Comparison of ENCODE assay signal across 8 cellular contexts in genomic region chr4:82900016-82900334, GRCh38. TPM values are rescaled to one million over a fixed set of nuclear protein-coding genes. Genes with fewer than 3 reads are reported as not detected.
DNase-seq lines count a peak whose midpoint lies in the region; ATAC-seq, FAIRE-seq and TF ChIP-seq lines count a peak whose summit lies in the region.

No MANE protein-coding gene starts in this region.

- no peak for DNase-seq in BE2C
- no peak for DNase-seq in HL-60 (ENCODE audit: low read depth in 1 of 2, low spot score in 1 of 2)
- no peak for DNase-seq in kidney
- DNase-seq in upper lobe of right lung = no peak
- DNase-seq in cerebellum (ENCODE audit: low spot score) = no peak
- no peak for DNase-seq in EL

- H3K4me1 ChIP-seq in BE2C (no peaks in the 10 kb centered on the region), kidney (ENCODE audit: control insufficient read depth in 1 of 2, insufficient read depth in 1 of 2, low read depth in 1 of 2, low read length in 2 of 2) (peaks cover 3 to 8% of the 10 kb centered on the region in 2 donors), upper lobe of right lung (peaks cover 29% of the 10 kb centered on the region)

- intact Hi-C loops in kidney (cut with DNase I) (no loop called here), upper lobe of right lung (cut with DNase I) (no loop called here)

- no peak for FAIRE-seq in kidney (lab: Jason Lieb, UNC)

- H3K27me3 ChIP-seq in BE2C (no peaks in the 10 kb centered on the region), HL-60 (ENCODE audit: insufficient read depth, poor library complexity, severe bottlenecking) (no peaks in the 10 kb centered on the region), upper lobe of right lung (no peaks in the 10 kb centered on the region)

- peak overlapping the region; percentile 81 to 91 for H3K9ac ChIP-seq in kidney (ENCODE audit: low read length in 2 of 2)

- no peak for TF ChIP-seq CTCF in BE2C (IDR thresholded peaks at IDR 0.05; ENCODE audit: low read depth, low read length)
- no peak for TF ChIP-seq CTCF in HL-60 (IDR thresholded peaks at IDR 0.05; ENCODE audit: insufficient read depth, low read length)
- TF ChIP-seq CTCF in WI38 (IDR thresholded peaks at IDR 0.05; ENCODE audit: low read depth, low read length) = no peak
- TF ChIP-seq CTCF in kidney (IDR thresholded peaks at IDR 0.05; ENCODE audit: borderline replicate concordance, extremely low read depth, insufficient read depth) = no peak
- no peak for TF ChIP-seq CTCF in upper lobe of right lung (IDR thresholded peaks at IDR 0.05)

- ATAC-seq in GM19372 (IDR thresholded peaks at IDR 0.05; ENCODE audit: low read depth, unreplicated experiment) (peak; percentile 0), upper lobe of right lung (no peak)

- H3K36me3 ChIP-seq in BE2C (peaks cover 28% of the 10 kb centered on the region), kidney (ENCODE audit: control insufficient read depth in 1 of 2, insufficient read depth in 2 of 2, low read length in 2 of 2) (peaks cover 0 to under 1% of the 10 kb centered on the region in 2 donors), upper lobe of right lung (peaks cover 29% of the 10 kb centered on the region)

- H3K4me3 ChIP-seq in BE2C (ENCODE audit: low read depth, low read length) (peak overlapping the region; percentile 74), HL-60 (replicated peaks; ENCODE audit: insufficient read depth, low read length) (peak overlapping the region; percentile 68), WI38 (ENCODE audit: low read depth, low read length) (peak overlapping the region; percentile 96), kidney (ENCODE audit: low read length in 2 of 2) (peak overlapping the region; percentile 92 to 100), upper lobe of right lung (peak overlapping the region; percentile 74)

- H3K27ac ChIP-seq in HL-60 (replicated peaks) (peak overlapping the region; percentile 91), kidney (ENCODE audit: low read depth in 2 of 2, low read length in 2 of 2) (peak overlapping the region; percentile 93 to 99), upper lobe of right lung (peak overlapping the region; percentile 100)

- H3K9me3 ChIP-seq in BE2C (no peaks in the 10 kb centered on the region), kidney (ENCODE audit: control insufficient read depth in 1 of 2, low read length in 2 of 2) (no peaks in the 10 kb centered on the region), upper lobe of right lung (no peaks in the 10 kb centered on the region)

RNA-seq across cellular contexts. Expression of gene THAP9, which starts 0.6 kb away (rescaled TPM):
- 3.0 TPM for polyA plus RNA-seq in BE2C (2012; ENCODE audit: insufficient read depth, insufficient read length, low read depth)
- total RNA-seq in kidney (5.6 TPM), upper lobe of right lung (3.8 TPM), cerebellum (18.8 TPM)
- 2.6 TPM for polyA plus RNA-seq in kidney (ENCODE audit: insufficient read depth, low read depth, low replicate concordance)

RNA-seq across cellular contexts. Expression of gene SEC31A, which starts 9.0 kb away (rescaled TPM):
- 105 TPM for polyA plus RNA-seq in BE2C (2012; ENCODE audit: insufficient read depth, insufficient read length, low read depth)
- 204 TPM for total RNA-seq in kidney
- 104 TPM for polyA plus RNA-seq in kidney (ENCODE audit: insufficient read depth, low read depth, low replicate concordance)
- total RNA-seq in upper lobe of right lung = 199 TPM
- total RNA-seq in cerebellum = 149 TPM
